21 cellular contexts compared by ENCODE assay signal in the genomic region with DNA sequence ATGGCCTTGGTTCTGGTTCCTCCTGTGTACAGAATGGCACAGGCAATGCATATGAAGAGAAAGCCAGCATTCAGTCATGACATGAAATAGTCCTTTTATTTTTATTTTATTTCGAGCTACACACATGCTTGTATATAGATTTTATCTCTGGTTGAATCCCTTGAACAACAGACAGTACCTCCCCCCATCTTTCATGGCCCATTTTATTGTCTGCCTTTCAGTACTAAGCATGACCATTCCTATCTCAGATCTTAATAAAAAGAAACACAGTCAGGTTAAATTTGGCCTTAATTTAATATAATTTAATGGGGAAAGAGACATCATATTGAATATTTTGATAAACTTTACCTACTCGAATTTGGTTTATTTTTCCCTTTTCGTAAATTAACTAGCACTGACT.
DNase-seq lines count a peak whose midpoint lies in the region; ATAC-seq, FAIRE-seq and TF ChIP-seq lines count a peak whose summit lies in the region.
"Had no signal": no experiment of that assay in that cellular context is flagged by ENCODE, and none has a peak within 500 bp of the region (broad histone marks: within the 10 kb centered on the region; RNA-seq: fewer than 3 reads in every experiment).

No MANE protein-coding gene starts in this region.

- H3K9me3 Mint-ChIP-seq in activated CD4-positive, alpha-beta memory T cell treated with anti-CD3 and anti-CD28 coated beads for 36 hours, result peaks cover 13% of the 10 kb centered on the region

- no peak for DNase-seq in keratinocyte (ENCODE audit: low read depth, low spot score)
- no peak for DNase-seq in activated CD4-positive, alpha-beta memory T cell treated with anti-CD3 and anti-CD28 coated beads for 36 hours
- DNase-seq: AML-193; Caco-2; Calu3; CD4-positive, alpha-beta T cell; CD8-positive, alpha-beta T cell; DMS79 treated with DMSO at 0.1 percent for 48 hours; GF-D8 had no signal

- H3K9me1 ChIP-seq in keratinocyte (ENCODE audit: control insufficient read depth, extremely low read depth, insufficient read depth, low read length), result no peaks in the 10 kb centered on the region

- H3K27ac ChIP-seq in keratinocyte (ENCODE audit: control insufficient read depth, insufficient read depth, low read length), result no peak overlapping the region
- H3K27ac ChIP-seq: 22Rv1; A549; BLaER1 treated with 17β-estradiol and CSF1 and Interleukin-3, amounts not matched to agents 10 nM and 100 nM; C4-2B had no signal

- H3K79me2 ChIP-seq in Loucy (ENCODE audit: insufficient read depth, low read length), result no peaks in the 10 kb centered on the region
- H3K79me2 ChIP-seq in keratinocyte (ENCODE audit: control insufficient read depth, insufficient read depth, low read length), result no peaks in the 10 kb centered on the region

- POLR2A ChIA-PET in activated CD4-positive, alpha-beta memory T cell treated with anti-CD3 and anti-CD28 coated beads for 36 hours (lab: Charles Lee), result no interaction called here

- dilution Hi-C loops in keratinocyte (cut with MboI; ENCODE audit: extremely low pct_ligation_motif_present, low sequenced_read_pairs), result no loop called here

- no peak for FAIRE-seq in keratinocyte (lab: Jason Lieb, UNC)
- FAIRE-seq: A549, D721Med, G401.6, GM12891, GM19239 had no signal

- H4K20me1 ChIP-seq in Loucy (ENCODE audit: insufficient read depth, low read length, poor library complexity, severe bottlenecking) (no peaks in the 10 kb centered on the region), keratinocyte (ENCODE audit: control insufficient read depth, extremely low read depth, insufficient read depth, low read length) (no peaks in the 10 kb centered on the region)
- H4K20me1 ChIP-seq: BLaER1 treated with 17β-estradiol and CSF1 and Interleukin-3, amounts not matched to agents 10 nM and 100 nM had no signal

- H2AFZ ChIP-seq in Loucy (ENCODE audit: low read length), result no peak overlapping the region
- H2AFZ ChIP-seq in keratinocyte (ENCODE audit: control insufficient read depth, low read length), result peak overlapping the region; percentile 15

- H3K27me3 ChIP-seq in Loucy (ENCODE audit: insufficient read depth, low read length, poor library complexity, severe bottlenecking), result no peaks in the 10 kb centered on the region
- no peaks in the 10 kb centered on the region for H3K27me3 ChIP-seq in keratinocyte (ENCODE audit: control insufficient read depth, extremely low read depth, insufficient read depth, low read length)
- H3K27me3 ChIP-seq: BLaER1 treated with 17β-estradiol and CSF1 and Interleukin-3, amounts not matched to agents 10 nM and 100 nM had no signal

- TF ChIP-seq CTCF in Loucy (conservative IDR thresholded peaks at IDR 0.05; ENCODE audit: low read length) (no peak), keratinocyte (optimal IDR thresholded peaks at IDR 0.05 in 1 of 3, IDR thresholded peaks at IDR 0.05 in 1 of 3, conservative IDR thresholded peaks at IDR 0.05 in 1 of 3; ENCODE audit: extremely low read depth in 1 of 3, insufficient read depth in 2 of 3, low read length in 3 of 3) (no peak)

- intact Hi-C loops in activated CD4-positive, alpha-beta memory T cell treated with anti-CD3 and anti-CD28 coated beads for 36 hours (cut with micrococcal nuclease), result no loop called here

- H3K27me3 Mint-ChIP-seq in activated CD4-positive, alpha-beta memory T cell treated with anti-CD3 and anti-CD28 coated beads for 36 hours, result peaks cover 22% of the 10 kb centered on the region

- no peak overlapping the region for H3K27ac Mint-ChIP-seq in activated CD4-positive, alpha-beta memory T cell treated with anti-CD3 and anti-CD28 coated beads for 36 hours
- H3K27ac Mint-ChIP-seq: B cell; CD4-positive, alpha-beta T cell; CD8-positive, alpha-beta T cell had no signal

- no peaks in the 10 kb centered on the region; the same call in 1 of the 2 replicates for H3F3A ChIP-seq in Loucy (ENCODE audit: low read depth)

- H3K4me3 ChIP-seq in Loucy (ENCODE audit: low read length, poor library complexity, severe bottlenecking) (no peak overlapping the region), keratinocyte (ENCODE audit: control insufficient read depth in 2 of 3, extremely low read depth in 1 of 3, insufficient read depth in 2 of 3, low read depth in 1 of 3, low read length in 3 of 3) (no peak overlapping the region)
- H3K4me3 ChIP-seq: A549; BLaER1 treated with 17β-estradiol and CSF1 and Interleukin-3, amounts not matched to agents 10 nM and 100 nM had no signal

- H3K36me3 ChIP-seq in Loucy (ENCODE audit: insufficient read depth, low read length), result no peaks in the 10 kb centered on the region
- no peaks in the 10 kb centered on the region for H3K36me3 ChIP-seq in keratinocyte (ENCODE audit: control insufficient read depth in 2 of 2, extremely low read depth in 1 of 2, insufficient read depth in 2 of 2, low read length in 2 of 2)
- H3K36me3 ChIP-seq: BLaER1 treated with 17β-estradiol and CSF1 and Interleukin-3, amounts not matched to agents 10 nM and 100 nM had no signal

- H3K4me2 ChIP-seq in Loucy (ENCODE audit: low read depth, low read length, poor library complexity, severe bottlenecking) (peak overlapping the region; percentile 20), keratinocyte (ENCODE audit: control insufficient read depth, extremely low read depth, insufficient read depth, low read depth, low read length) (peak overlapping the region; percentile 87)
- H3K4me2 ChIP-seq: A549; BLaER1 treated with 17β-estradiol and CSF1 and Interleukin-3, amounts not matched to agents 10 nM and 100 nM had no signal

- H3K4me3 Mint-ChIP-seq in activated CD4-positive, alpha-beta memory T cell treated with anti-CD3 and anti-CD28 coated beads for 36 hours, result no peak overlapping the region
- H3K4me3 Mint-ChIP-seq: B cell; CD4-positive, alpha-beta T cell; CD8-positive, alpha-beta T cell had no signal

- H3K36me3 Mint-ChIP-seq in activated CD4-positive, alpha-beta memory T cell treated with anti-CD3 and anti-CD28 coated beads for 36 hours, result no peaks in the 10 kb centered on the region
- H3K36me3 Mint-ChIP-seq: CD8-positive, alpha-beta T cell had no signal

- H3K9me3 ChIP-seq in Loucy (ENCODE audit: insufficient read depth, low read depth, low read length) (peaks cover 14% of the 10 kb centered on the region), keratinocyte (ENCODE audit: control insufficient read depth, low read depth, low read length) (peaks cover 3% of the 10 kb centered on the region)

- H3K9ac ChIP-seq in Loucy (ENCODE audit: low read depth, low read length, poor library complexity, severe bottlenecking) (peak overlapping the region; percentile 29), keratinocyte (ENCODE audit: control insufficient read depth, extremely low read depth, insufficient read depth, low read length) (no peak overlapping the region)
- H3K9ac ChIP-seq: BLaER1 treated with 17β-estradiol and CSF1 and Interleukin-3, amounts not matched to agents 10 nM and 100 nM had no signal

- no peaks in the 10 kb centered on the region for H3K9me2 ChIP-seq in Loucy (replicated peaks; ENCODE audit: low read depth, low read length)

- H3K4me1 Mint-ChIP-seq in activated CD4-positive, alpha-beta memory T cell treated with anti-CD3 and anti-CD28 coated beads for 36 hours (ENCODE audit: low read depth), result no peaks in the 10 kb centered on the region
- H3K4me1 Mint-ChIP-seq: B cell had no signal

- ATAC-seq in SK-N-SH treated with all-trans-retinoic acid at 6 μM for 48 hours (no peak), GM21786 (IDR thresholded peaks at IDR 0.05; ENCODE audit: unreplicated experiment) (no peak)
- ATAC-seq: A549; CD8-positive, alpha-beta T cell had no signal

- CTCF ChIA-PET in activated CD4-positive, alpha-beta memory T cell treated with anti-CD3 and anti-CD28 coated beads for 36 hours (lab: Charles Lee), result no interaction called here

- peaks cover 21% of the 10 kb centered on the region for H3K4me1 ChIP-seq in Loucy (ENCODE audit: insufficient read depth, low read length, poor library complexity, severe bottlenecking)
- peaks cover 13% of the 10 kb centered on the region for H3K4me1 ChIP-seq in keratinocyte (ENCODE audit: control insufficient read depth, extremely low read depth, insufficient read depth, low read length)
- H3K4me1 ChIP-seq: A549; BLaER1 treated with 17β-estradiol and CSF1 and Interleukin-3, amounts not matched to agents 10 nM and 100 nM; Caco-2 had no signal

TF ChIP-seq in SK-N-SH treated with all-trans-retinoic acid at 6 μM for 48 hours, 23 proteins besides CTCF, POLR2A, EP300 and RAD21:
- TF ChIP-seq TCF4 (CRISPR knock-in tag; IDR thresholded peaks at IDR 0.05; ENCODE audit: borderline replicate concordance), result peak; percentile 36; the same call in 1 of the 2 replicates
- no peak for TF ChIP-seq ISL1 (CRISPR knock-in tag; IDR thresholded peaks at IDR 0.05)
